1 cellular context compared by ENCODE assay signal in the genomic region with DNA sequence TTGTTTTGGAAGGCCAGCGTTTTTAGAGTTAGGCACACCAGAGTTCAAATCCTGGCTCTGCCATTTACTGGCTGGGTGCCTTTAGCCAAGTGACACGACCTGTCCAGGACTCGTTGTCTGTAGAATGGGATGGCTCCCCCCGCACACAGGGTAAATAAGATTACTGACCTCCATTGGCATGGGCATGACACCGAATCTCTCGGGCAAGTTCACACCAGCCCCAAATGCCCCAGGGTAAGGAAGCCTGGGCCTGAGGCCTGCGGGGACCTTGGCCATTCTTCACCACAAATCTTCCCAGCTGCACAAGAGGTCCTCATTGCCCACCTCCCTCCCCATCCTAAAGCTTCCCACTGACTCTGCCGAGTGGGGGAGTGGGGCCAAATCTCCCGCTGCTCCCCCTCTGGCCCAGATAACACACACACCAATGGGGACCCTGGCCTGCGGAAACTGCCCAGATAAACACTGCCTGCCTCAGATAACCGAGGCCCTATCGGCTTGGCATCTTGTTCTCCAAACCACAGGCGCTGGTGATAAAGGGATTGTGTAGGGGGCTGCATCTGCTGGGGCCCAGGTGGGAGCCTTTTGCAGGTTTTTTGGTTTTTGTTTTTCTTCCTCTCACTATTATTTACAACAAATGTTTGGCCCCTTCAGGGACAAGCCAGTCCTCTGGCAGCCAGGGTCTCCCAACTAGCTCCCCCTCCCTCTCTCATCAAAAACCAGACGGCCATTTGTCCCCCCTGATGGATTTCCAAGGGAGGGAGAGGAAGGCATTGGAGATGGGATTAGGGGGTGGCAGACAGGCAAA.
TF ChIP-seq lines count a peak whose summit lies in the region.

No MANE protein-coding gene starts in this region.

TF ChIP-seq in K562, 482 proteins besides CTCF, POLR2A, EP300 and RAD21 (continued from another document):
- TF ChIP-seq, protein P1, sequence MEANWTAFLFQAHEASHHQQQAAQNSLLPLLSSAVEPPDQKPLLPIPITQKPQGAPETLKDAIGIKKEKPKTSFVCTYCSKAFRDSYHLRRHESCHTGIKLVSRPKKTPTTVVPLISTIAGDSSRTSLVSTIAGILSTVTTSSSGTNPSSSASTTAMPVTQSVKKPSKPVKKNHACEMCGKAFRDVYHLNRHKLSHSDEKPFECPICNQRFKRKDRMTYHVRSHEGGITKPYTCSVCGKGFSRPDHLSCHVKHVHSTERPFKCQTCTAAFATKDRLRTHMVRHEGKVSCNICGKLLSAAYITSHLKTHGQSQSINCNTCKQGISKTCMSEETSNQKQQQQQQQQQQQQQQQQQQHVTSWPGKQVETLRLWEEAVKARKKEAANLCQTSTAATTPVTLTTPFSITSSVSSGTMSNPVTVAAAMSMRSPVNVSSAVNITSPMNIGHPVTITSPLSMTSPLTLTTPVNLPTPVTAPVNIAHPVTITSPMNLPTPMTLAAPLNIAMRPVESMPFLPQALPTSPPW (CRISPR knock-in tag; IDR thresholded peaks at IDR 0.05): peak; percentile 75
- no peak for TF ChIP-seq CBX5 (IDR thresholded peaks at IDR 0.05; ENCODE audit: borderline replicate concordance, low read depth)
- TF ChIP-seq MTA1 (IDR thresholded peaks at IDR 0.05; ENCODE audit: borderline replicate concordance): 0 out of 2 replicates have a peak, but pooled peaks have one; percentile 36
- TF ChIP-seq PTTG1 (tag; IDR thresholded peaks at IDR 0.05; ENCODE audit: low read depth): no peak
- peak; percentile 66 for TF ChIP-seq DPF2 (IDR thresholded peaks at IDR 0.05)
- TF ChIP-seq SMARCA5 (IDR thresholded peaks at IDR 0.05): no peak
- TF ChIP-seq HLTF (IDR thresholded peaks at IDR 0.05): no peak
- no peak for TF ChIP-seq ZBTB1 (CRISPR knock-in tag; IDR thresholded peaks at IDR 0.05; ENCODE audit: borderline replicate concordance, low read depth)
